ENCODE assay signal across 22 cellular contexts in the genomic region with DNA sequence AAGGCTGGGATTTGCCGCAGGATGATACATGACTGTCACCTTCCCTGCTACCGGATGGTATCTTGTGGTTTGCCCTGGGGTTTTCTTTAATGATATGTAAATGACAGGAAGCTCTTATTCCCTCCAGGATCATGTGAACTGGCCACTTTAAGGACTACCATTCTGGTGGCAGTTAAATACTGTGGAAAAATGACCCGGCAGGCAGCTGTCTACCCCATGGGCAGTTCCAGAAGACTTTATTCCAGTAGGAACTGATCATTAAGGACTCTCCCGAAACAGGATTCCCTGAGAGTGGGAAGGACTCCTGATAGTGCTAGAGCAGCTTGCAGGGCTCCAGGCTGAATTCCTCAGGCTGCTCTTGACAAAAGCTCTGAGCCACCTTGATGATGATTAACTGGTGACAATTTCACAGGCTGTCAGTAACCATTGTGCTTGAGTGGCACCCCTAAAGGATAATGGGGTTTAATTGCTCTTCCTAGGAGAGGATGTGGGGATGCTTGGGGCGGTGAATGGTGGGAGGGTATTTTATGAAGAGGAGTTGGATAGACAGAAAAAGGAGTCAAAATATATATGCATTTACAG.
DNase-seq lines count a peak whose midpoint lies in the region; ATAC-seq and TF ChIP-seq lines count a peak whose summit lies in the region.
"Had no signal": no experiment of that assay in that cellular context is flagged by ENCODE, and none has a peak within 500 bp of the region (broad histone marks: within the 10 kb centered on the region; RNA-seq: fewer than 3 reads in every experiment).

No MANE protein-coding gene starts in this region.

- BruUV-seq in A673 (replicated peaks; lab: Mats Ljungman, UMichigan) = no TSS peak

- intact Hi-C loops in A673 (cut with micrococcal nuclease; ENCODE audit: unreplicated experiment) = no loop called here

- H3K56ac ChIP-seq in mesendoderm (ENCODE audit: low read length) = peak overlapping the region; percentile 43

- CTCF ChIA-PET in A673 (lab: Charles Lee) = no interaction called here
- CTCF ChIA-PET in activated CD4-positive, alpha-beta T cell treated with anti-CD3 and anti-CD28 coated beads, Interleukin-2, amount 10 ng/mL, durations not matched to agents 7 days and 5 days (lab: Charles Lee) = no interaction called here

- H3K18ac ChIP-seq in mesendoderm (ENCODE audit: low read length) = peak overlapping the region; percentile 23

- H3K27me3 ChIP-seq in A673 (replicated peaks; ENCODE audit: insufficient read depth, low read depth, low read length, poor library complexity) = no peaks in the 10 kb centered on the region
- no peaks in the 10 kb centered on the region for H3K27me3 ChIP-seq in mesendoderm (ENCODE audit: insufficient read depth, low read length, poor library complexity)

- POLR2A ChIA-PET in A673 (lab: Charles Lee; ENCODE audit: low non-redundant PET) = no interaction called here
- POLR2A ChIA-PET in activated CD4-positive, alpha-beta T cell treated with anti-CD3 and anti-CD28 coated beads, Interleukin-2, amount 10 ng/mL, durations not matched to agents 7 days and 5 days (lab: Charles Lee) = no interaction called here

- H2BK15ac ChIP-seq in mesendoderm (replicated peaks; ENCODE audit: low read depth) = no peak overlapping the region

- DNase-seq in A673 (ENCODE audit: low spot score) (peak; percentile 28), NCI-H1417 (lab: John Stamatoyannopoulos, UW) (peak in 2 of 3 experiments; percentile 46 to 90), NCI-H748 treated with DMSO at 0.1 percent for 48 hours (lab: John Stamatoyannopoulos, UW) (peak; percentile 80), mesendoderm (peak; percentile 86), NCI-H187 treated with DMSO at 0.1 percent for 48 hours (lab: John Stamatoyannopoulos, UW) (no peak), LoVo (ENCODE audit: low spot score) (no peak)
- DNase-seq in activated CD4-positive, alpha-beta T cell treated with anti-CD3 and anti-CD28 coated beads, Interleukin-2, amount 10 ng/mL, durations not matched to agents 7 days and 5 days = no peak
- DNase-seq: Caco-2; CD4-positive, alpha-beta memory T cell; DND-41; H7; HFFc6; NCI-H1092; NCI-H1694; NCI-H2081 treated with DMSO at 0.1 percent for 48 hours; NCI-H345; NCI-H524 had no signal

- H2BK5ac ChIP-seq in mesendoderm (ENCODE audit: low read length) = peak overlapping the region; percentile 44

- no peaks in the 10 kb centered on the region for H3K4me1 Mint-ChIP-seq in activated CD4-positive, alpha-beta T cell treated with anti-CD3 and anti-CD28 coated beads, Interleukin-2, amount 10 ng/mL, durations not matched to agents 7 days and 5 days
- H3K4me1 Mint-ChIP-seq: CD4-positive, alpha-beta memory T cell had no signal

- WGBS in mesendoderm (ENCODE audit: extremely low coverage, insufficient coverage, low lambda C conversion rate) = 100% methylated on average over 1 of the region's 5 CpGs

- no peaks in the 10 kb centered on the region for H3K36me3 ChIP-seq in A673 (ENCODE audit: insufficient read depth, low read length, poor library complexity, severe bottlenecking)
- no peaks in the 10 kb centered on the region for H3K36me3 ChIP-seq in mesendoderm (ENCODE audit: control insufficient read depth, insufficient read depth, low read length)

- no peak overlapping the region for H2BK120ac ChIP-seq in mesendoderm (ENCODE audit: low read depth, low read length)

- H3K79me1 ChIP-seq in mesendoderm (ENCODE audit: low read length) = no peaks in the 10 kb centered on the region

- no peak overlapping the region for H2AK5ac ChIP-seq in mesendoderm (ENCODE audit: low read length)

- H3K23ac ChIP-seq in mesendoderm (ENCODE audit: low read length) = no peak overlapping the region

- H3K9ac ChIP-seq in mesendoderm (ENCODE audit: low read length) = no peak overlapping the region

- no peak overlapping the region for H3K4me3 Mint-ChIP-seq in activated CD4-positive, alpha-beta T cell treated with anti-CD3 and anti-CD28 coated beads, Interleukin-2, amount 10 ng/mL, durations not matched to agents 7 days and 5 days
- H3K4me3 Mint-ChIP-seq: CD4-positive, alpha-beta memory T cell; HFFc6 had no signal

- no peaks in the 10 kb centered on the region for H3K79me2 ChIP-seq in mesendoderm (ENCODE audit: control insufficient read depth, insufficient read depth, low read length)

- no peak overlapping the region for H3K4me2 ChIP-seq in mesendoderm (ENCODE audit: low read length)
- H3K4me2 ChIP-seq: A549 had no signal

- no peak overlapping the region for H3K27ac ChIP-seq in A673 (ENCODE audit: low read depth, low read length, poor library complexity, severe bottlenecking)
- peak overlapping the region; percentile 53 for H3K27ac ChIP-seq in mesendoderm (ENCODE audit: low read depth, low read length)
- H3K27ac ChIP-seq: A549 had no signal

- TF ChIP-seq CTCF in A673 (conservative IDR thresholded peaks at IDR 0.05; ENCODE audit: low read depth, low read length) = no peak

- H3K9me3 Mint-ChIP-seq in activated CD4-positive, alpha-beta T cell treated with anti-CD3 and anti-CD28 coated beads, Interleukin-2, amount 10 ng/mL, durations not matched to agents 7 days and 5 days = peaks cover 3% of the 10 kb centered on the region

- H4K8ac ChIP-seq in mesendoderm (ENCODE audit: low read depth, low read length) = no peak overlapping the region

- H3K27ac Mint-ChIP-seq in activated CD4-positive, alpha-beta T cell treated with anti-CD3 and anti-CD28 coated beads, Interleukin-2, amount 10 ng/mL, durations not matched to agents 7 days and 5 days = no peak overlapping the region
- H3K27ac Mint-ChIP-seq: CD4-positive, alpha-beta memory T cell; HFFc6 had no signal

- H3K4me1 ChIP-seq in A673 (ENCODE audit: insufficient read depth, low read length, poor library complexity, severe bottlenecking) = no peaks in the 10 kb centered on the region
- H3K4me1 ChIP-seq in mesendoderm (ENCODE audit: control insufficient read depth, low read depth, low read length) = peaks cover 7% of the 10 kb centered on the region
- H3K4me1 ChIP-seq: A549, Caco-2 had no signal

- H3K4me3 ChIP-seq in A673 (ENCODE audit: low read depth, low read length, poor library complexity, severe bottlenecking) = no peak overlapping the region
- H3K4me3 ChIP-seq in mesendoderm (ENCODE audit: low read length) = no peak overlapping the region
- H3K4me3 ChIP-seq: A549, K562 had no signal

- H3K9me3 ChIP-seq in A673 (ENCODE audit: low read depth, low read length, poor library complexity, severe bottlenecking) = no peaks in the 10 kb centered on the region
- H3K9me3 ChIP-seq: A549, Caco-2 had no signal

- no peak for ATAC-seq in GM21576 (IDR thresholded peaks at IDR 0.05; ENCODE audit: unreplicated experiment)
- ATAC-seq: A549, HepG2, K562, Right ventricle myocardium inferior had no signal

- no peak overlapping the region for H4K5ac ChIP-seq in mesendoderm (ENCODE audit: low read length)

- no peaks in the 10 kb centered on the region for H3K36me3 Mint-ChIP-seq in activated CD4-positive, alpha-beta T cell treated with anti-CD3 and anti-CD28 coated beads, Interleukin-2, amount 10 ng/mL, durations not matched to agents 7 days and 5 days (ENCODE audit: low read depth)
- H3K36me3 Mint-ChIP-seq: CD4-positive, alpha-beta memory T cell had no signal

- no peaks in the 10 kb centered on the region for H3K27me3 Mint-ChIP-seq in activated CD4-positive, alpha-beta T cell treated with anti-CD3 and anti-CD28 coated beads, Interleukin-2, amount 10 ng/mL, durations not matched to agents 7 days and 5 days
- H3K27me3 Mint-ChIP-seq: CD4-positive, alpha-beta memory T cell had no signal

- peak overlapping the region; percentile 48 for H3K4ac ChIP-seq in mesendoderm (ENCODE audit: low read depth, low read length)

Comparison
In these comparisons a context has a peak if more than half of its experiments do, and no peak if none do; other contexts are left out.
1. DNase-seq: peak in A673 (single experiment), NCI-H1417 (2 of 3), NCI-H748 treated with DMSO at 0.1 percent for 48 hours (single experiment) and mesendoderm (single experiment); none in NCI-H187 treated with DMSO at 0.1 percent for 48 hours (single experiment), LoVo (single experiment) and activated CD4-positive, alpha-beta T cell treated with anti-CD3 and anti-CD28 coated beads, Interleukin-2, amount 10 ng/mL, durations not matched to agents 7 days and 5 days (single experiment).